In genomic region chr5:13976867-13977479, GRCh38 we compare ENCODE assay signal across 1 cellular context.
TF ChIP-seq lines count a peak whose summit lies in the region.

No MANE protein-coding gene starts in this region.

TF ChIP-seq in K562, 482 proteins besides CTCF, POLR2A, EP300 and RAD21:
- no peak for TF ChIP-seq MGA (IDR thresholded peaks at IDR 0.05)
- peak; percentile 62; the same call in 1 of the 2 replicates for TF ChIP-seq MEF2A (IDR thresholded peaks at IDR 0.05; ENCODE audit: control insufficient read depth, low read depth, low read length)
- TF ChIP-seq ZNF408 (CRISPR knock-in tag; IDR thresholded peaks at IDR 0.05; ENCODE audit: low read depth), result no peak
- TF ChIP-seq RFX1 (IDR thresholded peaks at IDR 0.05), result peak; percentile 31
- TF ChIP-seq ARID4B (CRISPR knock-in tag; IDR thresholded peaks at IDR 0.05), result no peak
- TF ChIP-seq DEAF1 (CRISPR knock-in tag; IDR thresholded peaks at IDR 0.05), result peak; percentile 23; the same call in 1 of the 2 replicates
